ENCODE assay signal across 7 cellular contexts in genomic region chr17:7241783-7242716, GRCh38. TPM values are rescaled to one million over a fixed set of nuclear protein-coding genes. Genes with fewer than 3 reads are reported as not detected.
DNase-seq lines count a peak whose midpoint lies in the region; ATAC-seq and TF ChIP-seq lines count a peak whose summit lies in the region.

GABARAP (minus strand) TSS chr17:7242449; CDS start chr17:7242330, 119 bp downstream.

- POLR2A ChIA-PET in activated CD4-positive, alpha-beta T cell treated with anti-CD3 and anti-CD28 coated beads, Interleukin-2, amount 10 ng/mL, durations not matched to agents 7 days and 5 days (lab: Charles Lee): interaction anchor here (1.0 kb wide), 1 partner anchor 21 kb away, joined by 3 read pairs; no protein-coding TSS in a partner anchor

- no peaks in the 10 kb centered on the region for H3K27me3 Mint-ChIP-seq in activated CD4-positive, alpha-beta T cell treated with anti-CD3 and anti-CD28 coated beads, Interleukin-2, amount 10 ng/mL, durations not matched to agents 7 days and 5 days

- H3K27ac Mint-ChIP-seq in activated CD4-positive, alpha-beta T cell treated with anti-CD3 and anti-CD28 coated beads, Interleukin-2, amount 10 ng/mL, durations not matched to agents 7 days and 5 days: peak within 1 kb of the TSS; percentile 93

- CTCF ChIA-PET in activated CD4-positive, alpha-beta T cell treated with anti-CD3 and anti-CD28 coated beads, Interleukin-2, amount 10 ng/mL, durations not matched to agents 7 days and 5 days (lab: Charles Lee): interaction anchor here (0.5 to 3.3 kb wide), 7 partner anchors 9 to 1872 kb away, joined by 3 to 20 read pairs (median 5); partner anchors contain the start of genes ACADVL, CTDNEP1, DLG4 and ELP5

- TF ChIP-seq POLR2A in GM18505 (IDR thresholded peaks at IDR 0.05; ENCODE audit: borderline replicate concordance, extremely low read depth, insufficient read depth, insufficient read length): peak; percentile 46

- H3K36me3 Mint-ChIP-seq in activated CD4-positive, alpha-beta T cell treated with anti-CD3 and anti-CD28 coated beads, Interleukin-2, amount 10 ng/mL, durations not matched to agents 7 days and 5 days (ENCODE audit: low read depth): peaks cover 54% of the 10 kb centered on the region

- ATAC-seq in GM18505 (IDR thresholded peaks at IDR 0.05; ENCODE audit: unreplicated experiment) (peak; percentile 37), HG03196 (IDR thresholded peaks at IDR 0.05; ENCODE audit: unreplicated experiment) (peak; percentile 37)

- DNase-seq in NCI-H526 (lab: John Stamatoyannopoulos, UW) (peak; percentile 74 to 89), dedifferentiated amniotic fluid mesenchymal stem cell (ENCODE audit: extremely low spot score) (peak; percentile 86), left kidney (ENCODE audit: low read depth, low spot score) (peak; percentile 97)
- peak; percentile 93 for DNase-seq in activated CD4-positive, alpha-beta T cell treated with anti-CD3 and anti-CD28 coated beads, Interleukin-2, amount 10 ng/mL, durations not matched to agents 7 days and 5 days
- DNase-seq in stimulated activated CD4-positive, alpha-beta T cell treated with anti-CD3 and anti-CD28 coated beads, Interleukin-1b, Interleukin-23, amount 100 ng/mL, for 48 hours: peak; percentile 91

- peaks cover 48% of the 10 kb centered on the region for H3K4me1 Mint-ChIP-seq in activated CD4-positive, alpha-beta T cell treated with anti-CD3 and anti-CD28 coated beads, Interleukin-2, amount 10 ng/mL, durations not matched to agents 7 days and 5 days

- H3K4me3 Mint-ChIP-seq in activated CD4-positive, alpha-beta T cell treated with anti-CD3 and anti-CD28 coated beads, Interleukin-2, amount 10 ng/mL, durations not matched to agents 7 days and 5 days: peak within 1 kb of the TSS; percentile 87

- H3K9me3 Mint-ChIP-seq in activated CD4-positive, alpha-beta T cell treated with anti-CD3 and anti-CD28 coated beads, Interleukin-2, amount 10 ng/mL, durations not matched to agents 7 days and 5 days: no peaks in the 10 kb centered on the region

RNA-seq across cellular contexts. Expression of gene GABARAP, which starts in this region (rescaled TPM):
- total RNA-seq in activated CD4-positive, alpha-beta T cell treated with anti-CD3 and anti-CD28 coated beads, Interleukin-2, amount 10 ng/mL, durations not matched to agents 7 days and 5 days: 100 to 1,000 TPM; 256 to 279 TPM

Comparison
In these comparisons a context has a peak if more than half of its experiments do, and no peak if none do; other contexts are left out.
1. Peak in every context shown above with its lines: DNase-seq and ATAC-seq.